In the genomic region with DNA sequence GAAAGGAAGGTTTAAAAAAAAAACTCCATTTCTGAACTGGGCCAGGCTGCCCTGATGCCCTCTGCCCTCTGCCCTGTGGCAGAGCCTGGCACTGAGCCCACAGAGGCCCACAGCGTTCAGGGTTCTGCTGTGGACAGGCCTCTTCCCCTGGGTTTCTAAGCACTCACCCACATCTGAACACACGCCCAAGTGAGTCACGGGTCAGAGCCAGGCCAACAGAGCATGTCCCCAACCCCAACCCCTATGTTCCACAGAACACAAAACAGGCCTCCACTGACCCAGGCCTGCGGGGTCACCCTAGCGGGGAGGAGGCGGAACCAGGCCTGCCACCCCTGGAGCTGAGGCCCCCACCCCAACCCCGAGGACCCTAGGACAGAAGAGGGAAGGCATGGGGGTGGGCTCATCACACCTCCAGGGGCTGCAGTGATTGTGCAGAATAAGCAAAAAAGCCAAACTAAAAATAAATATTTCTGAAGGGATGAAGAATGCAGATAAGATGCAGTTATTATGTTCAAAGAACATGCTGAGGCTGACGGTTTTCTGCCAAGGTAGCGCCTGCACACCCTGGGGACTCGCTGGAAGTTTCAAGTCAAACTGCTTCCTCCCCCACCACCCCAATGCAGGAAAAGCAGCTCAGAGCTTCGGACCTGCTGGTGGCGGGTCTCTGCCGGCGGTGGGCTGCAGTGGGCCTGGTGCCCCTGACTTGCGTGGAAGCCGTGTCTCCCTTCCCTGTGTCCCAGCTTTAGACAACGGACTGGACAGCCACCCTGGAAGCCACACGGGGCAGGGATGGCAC, we compare ENCODE assay signal across 12 cellular contexts. TPM values are rescaled to one million over a fixed set of nuclear protein-coding genes. Genes with fewer than 3 reads are reported as not detected.
DNase-seq lines count a peak whose midpoint lies in the region; ATAC-seq, FAIRE-seq and TF ChIP-seq lines count a peak whose summit lies in the region.
"Had no signal": no experiment of that assay in that cellular context is flagged by ENCODE, and none has a peak within 500 bp of the region (broad histone marks: within the 10 kb centered on the region; RNA-seq: fewer than 3 reads in every experiment).

No MANE protein-coding gene starts in this region.

- no peak overlapping the region for H2BK15ac ChIP-seq in H1 (ENCODE audit: low read length)

- no peak overlapping the region for H2BK120ac ChIP-seq in H1 (replicated peaks; ENCODE audit: low read depth, low read length)

- no peak overlapping the region for H3K4me3 Mint-ChIP-seq in CD14-positive monocyte

- peak overlapping the region in 6 of 7 donors; percentile 8 to 86 (median 46) for H3K27ac Mint-ChIP-seq in CD14-positive monocyte

- peak; percentile 77 for DNase-seq in CD14-positive monocyte (ENCODE audit: low spot score)
- DNase-seq in H1 (ENCODE audit: low read depth in 1 of 2, low spot score in 2 of 2), result no peak
- peak in 1 of 3 donors; percentile 53 for DNase-seq in mucosa of descending colon
- no peak for DNase-seq in NCI-H2227 (lab: John Stamatoyannopoulos, UW; ENCODE audit: unreplicated experiment)
- DNase-seq in activated CD8-positive, alpha-beta memory T cell treated with anti-CD3 and anti-CD28 coated beads, Interleukin-2, amount 50 U/mL, for 4 hours, result no peak
- no peak for DNase-seq in SHP77 (lab: John Stamatoyannopoulos, UW)
- DNase-seq: activated gamma-delta T cell, NCI-H1092, SW 1271 had no signal

- no peaks in the 10 kb centered on the region for H3K9me2 ChIP-seq in OCI-LY1 (ENCODE audit: low read depth, low read length)

- POLR2A ChIA-PET in H1 (lab: Charles Lee; ENCODE audit: partially characterized antibody), result interaction anchor here (0.8 to 2.3 kb wide), 2 partner anchors 12 to 113 kb away, joined by 3 to 5 read pairs; no protein-coding TSS in a partner anchor

- peaks cover 0 to 3% of the 10 kb centered on the region in 2 donors for H3K36me3 Mint-ChIP-seq in CD14-positive monocyte

- no peak overlapping the region; the same call in 1 of the 2 replicates for H4K8ac ChIP-seq in H1 (ENCODE audit: extremely low read depth, insufficient read depth, low read length)

- WGBS in H1 (ENCODE audit: extremely low coverage in 1 of 2, insufficient coverage in 1 of 2, insufficient read length in 1 of 2, insufficient replicate concordance in 2 of 2, low coverage in 1 of 2, low lambda C conversion rate in 2 of 2, missing lambda C conversion rate in 1 of 2), 2 experiments, result 84% methylated on average over 18 of the region's 18 CpGs; no CpG with 5 or more reads in 1 of the 2 experiments

- H3K4me1 ChIP-seq in OCI-LY1 (ENCODE audit: insufficient read depth, low read length, severe bottlenecking), result peaks cover 59% of the 10 kb centered on the region
- H3K4me1 ChIP-seq in H1 (replicated peaks in 1 of 4; ENCODE audit: control insufficient read depth in 3 of 4, insufficient read depth in 4 of 4, low read length in 3 of 4), result peaks cover 2 to 19% (median 11%) of the 10 kb centered on the region in 4 experiments
- H3K4me1 ChIP-seq in mucosa of descending colon (ENCODE audit: low read depth), result peaks cover 3% of the 10 kb centered on the region

- ATAC-seq in mucosa of descending colon (peak; percentile 41), GM18511 (IDR thresholded peaks at IDR 0.05; ENCODE audit: unreplicated experiment) (no peak)

- H3K14ac ChIP-seq in H1 (ENCODE audit: insufficient read length), result no peak overlapping the region

- H3K9ac ChIP-seq in OCI-LY1 (ENCODE audit: low read length) (no peak overlapping the region), H1 (replicated peaks in 1 of 4; ENCODE audit: extremely low read depth in 1 of 4, low read depth in 3 of 4, low read length in 3 of 4) (no peak overlapping the region)

- no peak overlapping the region for H2AFZ ChIP-seq in OCI-LY1 (ENCODE audit: low read length)
- H2AFZ ChIP-seq in H1 (ENCODE audit: low read length), result no peak overlapping the region

- H3K4me1 Mint-ChIP-seq in CD14-positive monocyte, result peaks cover 28% of the 10 kb centered on the region

- no peaks in the 10 kb centered on the region for H3K36me3 ChIP-seq in OCI-LY1 (ENCODE audit: insufficient read depth, low read length)
- no peaks in the 10 kb centered on the region; a peak in 1 of 8 replicates for H3K36me3 ChIP-seq in H1 (ENCODE audit: control insufficient read depth in 2 of 4, insufficient read depth in 4 of 4, low read length in 3 of 4)
- H3K36me3 ChIP-seq in mucosa of descending colon (ENCODE audit: low read depth), result no peaks in the 10 kb centered on the region

- H3K9me3 Mint-ChIP-seq in CD14-positive monocyte, result peaks cover 0 to 4% (median 3%) of the 10 kb centered on the region in 7 donors
- H3K9me3 Mint-ChIP-seq: neural crest cell had no signal

- peak overlapping the region; percentile 6 for H3K27ac ChIP-seq in OCI-LY1 (ENCODE audit: low read depth, low read length, poor library complexity, severe bottlenecking)
- no peak overlapping the region for H3K27ac ChIP-seq in H1 (ENCODE audit: low read depth, low read length)

- peak overlapping the region; percentile 7 for H4K91ac ChIP-seq in H1 (replicated peaks; ENCODE audit: insufficient read length, low read length)

- no peak overlapping the region for H3K56ac ChIP-seq in H1 (replicated peaks; ENCODE audit: insufficient read length, low read depth, low read length)

- H3K4me2 ChIP-seq in OCI-LY1 (ENCODE audit: low read length) (peak overlapping the region; percentile 3; the same call in 1 of the 2 replicates), H1 (ENCODE audit: insufficient read depth in 1 of 2, low read depth in 2 of 2, low read length in 2 of 2) (no peak overlapping the region)

- H3K23me2 ChIP-seq in H1 (ENCODE audit: low read depth, low read length), result peaks cover 9% of the 10 kb centered on the region

- H3K9me3 ChIP-seq in OCI-LY1 (ENCODE audit: low read length) (no peaks in the 10 kb centered on the region), H1 (ENCODE audit: insufficient read depth in 2 of 2, low read depth in 1 of 2, low read length in 1 of 2) (no peaks in the 10 kb centered on the region), mucosa of descending colon (no peaks in the 10 kb centered on the region)

- H3F3A ChIP-seq in OCI-LY1 (ENCODE audit: insufficient read depth, low read length), result no peaks in the 10 kb centered on the region

- CTCF ChIA-PET in H1 (lab: Charles Lee; ENCODE audit: partially characterized antibody), result interaction anchor here (0.6 to 2.7 kb wide), 3 partner anchors 18 to 44 kb away, joined by 3 to 15 read pairs (median 6); no protein-coding TSS in a partner anchor

- no peaks in the 10 kb centered on the region for H3K27me3 ChIP-seq in OCI-LY1 (ENCODE audit: insufficient read depth, low read length)
- peaks cover 0 to 9% (median 6%) of the 10 kb centered on the region in 4 experiments; a peak in 4 of 7 replicates for H3K27me3 ChIP-seq in H1 (replicated peaks in 1 of 4; ENCODE audit: control insufficient read depth in 3 of 4, extremely low read depth in 1 of 4, insufficient read depth in 3 of 4, low read length in 3 of 4)

- no peak overlapping the region for H3K4ac ChIP-seq in H1 (replicated peaks; ENCODE audit: insufficient read length, low read depth, low read length)

- no peak for FAIRE-seq in H1 (lab: Jason Lieb, UNC)

- H3K79me2 ChIP-seq in OCI-LY1 (ENCODE audit: insufficient read depth, low read length) (no peaks in the 10 kb centered on the region), H1 (ENCODE audit: control insufficient read depth in 1 of 2, insufficient read depth in 2 of 2, low read length in 2 of 2) (no peaks in the 10 kb centered on the region)

- intact Hi-C loops in CD14-positive monocyte (cut with micrococcal nuclease) (no loop called here), mucosa of descending colon (cut with DNase I, micrococcal nuclease) (no loop called here)

- H2BK20ac ChIP-seq in H1 (ENCODE audit: low read length), result no peak overlapping the region

- H3K23ac ChIP-seq in H1 (ENCODE audit: insufficient read length), result no peak overlapping the region

- H3K18ac ChIP-seq in H1 (ENCODE audit: extremely low read depth, low read length), result no peak overlapping the region

- no peak for TF ChIP-seq RAD21 in H1 (IDR thresholded peaks at IDR 0.05 in 1 of 2, conservative IDR thresholded peaks at IDR 0.05 in 1 of 2; ENCODE audit: low read depth in 2 of 2, low read length in 2 of 2)

- peaks cover 24 to 37% (median 37%) of the 10 kb centered on the region in 3 donors for H3K27me3 Mint-ChIP-seq in CD14-positive monocyte (ENCODE audit: low read depth in 3 of 3)

- no peak for TF ChIP-seq POLR2A in H1 (IDR thresholded peaks at IDR 0.05; ENCODE audit: control extremely low read depth in 1 of 2, low read depth in 2 of 2, low read length in 2 of 2)

- H2BK12ac ChIP-seq in H1 (ENCODE audit: low read depth, low read length), result 0 out of 2 replicates have a peak overlapping the region, but pooled peaks have one; percentile 27

- H3K4me3 ChIP-seq in OCI-LY1 (ENCODE audit: low read depth, low read length, poor library complexity, severe bottlenecking), result no peak overlapping the region
- no peak overlapping the region for H3K4me3 ChIP-seq in H1 (ENCODE audit: extremely low read depth in 1 of 4, insufficient read depth in 2 of 4, low read depth in 3 of 4, low read length in 4 of 4)
- no peak overlapping the region for H3K4me3 ChIP-seq in mucosa of descending colon

- no peak for TF ChIP-seq EP300 in H1 (IDR thresholded peaks at IDR 0.05; ENCODE audit: borderline replicate concordance in 1 of 2, low read depth in 2 of 2, low read length in 2 of 2)

- H2AK5ac ChIP-seq in H1 (ENCODE audit: low read depth, low read length), result 0 out of 2 replicates have a peak overlapping the region, but pooled peaks have one; percentile 24

- no peaks in the 10 kb centered on the region; the same call in 1 of the 2 replicates for H3K79me1 ChIP-seq in H1 (ENCODE audit: low read depth, low read length)

- no peak overlapping the region for H4K5ac ChIP-seq in H1 (ENCODE audit: insufficient read length, low read depth, low read length)

- H2BK5ac ChIP-seq in H1 (ENCODE audit: low read depth, low read length), result no peak overlapping the region; the same call in 1 of the 2 replicates

- TF ChIP-seq CTCF in CD14-positive monocyte (IDR thresholded peaks at IDR 0.05) (no peak), OCI-LY1 (IDR thresholded peaks at IDR 0.05; ENCODE audit: low read length) (no peak), H1 (IDR thresholded peaks at IDR 0.05; ENCODE audit: control extremely low read depth in 1 of 3, insufficient read depth in 1 of 3, low read depth in 1 of 3, low read length in 3 of 3) (no peak), mucosa of descending colon (IDR thresholded peaks at IDR 0.05) (no peak)

- H4K20me1 ChIP-seq in OCI-LY1 (ENCODE audit: insufficient read depth, low read length) (no peaks in the 10 kb centered on the region), H1 (replicated peaks in 1 of 2; ENCODE audit: control insufficient read depth in 1 of 2, insufficient read depth in 2 of 2, low read length in 2 of 2) (peaks cover 0 to 2% of the 10 kb centered on the region in 2 experiments)

RNA-seq across cellular contexts. Expression of a gene that starts 5.4 kb away (rescaled TPM):
- polyA plus RNA-seq in CD14-positive monocyte, result under 1 TPM; 0.11 to 0.30 TPM
- 14.9 and 15.8 TPM in 2 replicates for total RNA-seq in H1 (2021; fragmentation: NEBNext Ultra II Directional; extraction: Animal tissue kit (Norgen Biotek cat#: 25700))
- polyA plus RNA-seq in H1 (2011; rRNA removed), result 12.7 and 22.1 TPM in 2 replicates
- 16.7 TPM for polyA plus RNA-seq in H1 (2011; cell fraction: cytosol; rRNA removed)
- polyA plus RNA-seq in H1 (2011; cell fraction: nucleus; rRNA removed), result 81.5 TPM
- 7.7 to 11.9 TPM (median 10.0 TPM) in 4 replicates for polyA plus RNA-seq in H1 (2012, experiment 1 of 2)
- polyA plus RNA-seq in H1 (2012, experiment 2 of 2), result 5.0 TPM
- polyA plus RNA-seq in H1 (2013, experiment 1 of 2), result 7.4 TPM
- polyA plus RNA-seq in H1 (2013, experiment 2 of 2), result 7.4 TPM
- polyA minus RNA-seq in H1 (2011; rRNA and poly(A)+ RNA removed), result 12.4 and 18.2 TPM in 2 replicates
- polyA minus RNA-seq in H1 (2011; cell fraction: cytosol; rRNA and poly(A)+ RNA removed), result 10.6 TPM
- polyA minus RNA-seq in H1 (2011; cell fraction: nucleus; rRNA and poly(A)+ RNA removed), result 30.4 TPM
- total RNA-seq in mucosa of descending colon, result 10 to 100 TPM in 1 of 3 donors, 1 to 10 TPM in 1, under 1 TPM in 1; 0.38 to 16.6 (median 1.2) TPM

RNA-seq across cellular contexts. Expression of a gene that starts 35.5 kb away (rescaled TPM):
- polyA plus RNA-seq in CD14-positive monocyte (not detected), H1 (2011; rRNA removed) (0.98 and 1.3 TPM in 2 replicates)
- total RNA-seq in H1 (2021; fragmentation: NEBNext Ultra II Directional; extraction: Animal tissue kit (Norgen Biotek cat#: 25700)), result 1.0 and 1.6 TPM in 2 replicates
- 0.81 TPM for polyA plus RNA-seq in H1 (2011; cell fraction: cytosol; rRNA removed)
- polyA plus RNA-seq in H1 (2011; cell fraction: nucleus; rRNA removed), result 4.0 TPM
- polyA plus RNA-seq in H1 (2012, experiment 1 of 2), result 0.43 to 1.7 TPM (median 1.5 TPM) in 4 replicates
- polyA plus RNA-seq in H1 (2012, experiment 2 of 2), result 0.07 TPM
- polyA plus RNA-seq in H1 (2013, experiment 1 of 2), result 0.57 TPM
- polyA plus RNA-seq in H1 (2013, experiment 2 of 2), result 0.42 TPM
- 0.80 and 2.0 TPM in 2 replicates for polyA minus RNA-seq in H1 (2011; rRNA and poly(A)+ RNA removed)
- not detected for polyA minus RNA-seq in H1 (2011; cell fraction: cytosol; rRNA and poly(A)+ RNA removed)
- polyA minus RNA-seq in H1 (2011; cell fraction: nucleus; rRNA and poly(A)+ RNA removed), result 2.5 TPM
- total RNA-seq in mucosa of descending colon, result under 1 TPM in 1 of 3 donors, not detected in 2; 0.51 TPM
